8 cellular contexts compared by ENCODE assay signal in genomic region chr12:49059385-49060232, GRCh38. TPM values are rescaled to one million over a fixed set of nuclear protein-coding genes. Genes with fewer than 3 reads are reported as not detected.
DNase-seq lines count a peak whose midpoint lies in the region; ATAC-seq, FAIRE-seq and TF ChIP-seq lines count a peak whose summit lies in the region.

No MANE protein-coding gene starts in this region.

- DNase-seq in AG10803 (ENCODE audit: low read depth) (peak; percentile 15), foreskin fibroblast (peak; percentile 21 to 57), pancreas (peak in 2 of 6 donors; percentile 73 to 75), HuH-7.5 (ENCODE audit: low spot score) (no peak), mucosa of gallbladder (ENCODE audit: low spot score) (no peak)
- DNase-seq in activated CD4-positive, alpha-beta memory T cell treated with anti-CD3 and anti-CD28 coated beads, Interleukin-2, amount 10 ng/mL, durations not matched to agents 7 days and 5 days, result peak; percentile 26

- H3K4me3 Mint-ChIP-seq in activated CD4-positive, alpha-beta memory T cell treated with anti-CD3 and anti-CD28 coated beads, Interleukin-2, amount 10 ng/mL, durations not matched to agents 7 days and 5 days, result peak overlapping the region; percentile 95

- no peak for TF ChIP-seq CTCF in AG10803 (conservative IDR thresholded peaks at IDR 0.05; ENCODE audit: low read length)
- no peak for TF ChIP-seq CTCF in foreskin fibroblast (IDR thresholded peaks at IDR 0.05; ENCODE audit: low read depth, low read length)
- no peak for TF ChIP-seq CTCF in pancreas (IDR thresholded peaks at IDR 0.05)

- intact Hi-C loops in pancreas (cut with DNase I), result no loop called here

- no peaks in the 10 kb centered on the region for H3K27me3 ChIP-seq in pancreas

- H3K27me3 Mint-ChIP-seq in activated CD4-positive, alpha-beta memory T cell treated with anti-CD3 and anti-CD28 coated beads, Interleukin-2, amount 10 ng/mL, durations not matched to agents 7 days and 5 days, result no peaks in the 10 kb centered on the region

- H3K9me3 ChIP-seq in pancreas, result no peaks in the 10 kb centered on the region

- CTCF ChIA-PET in activated CD4-positive, alpha-beta memory T cell treated with anti-CD3 and anti-CD28 coated beads, Interleukin-2, amount 10 ng/mL, durations not matched to agents 7 days and 5 days (lab: Charles Lee), result interaction anchor here (0.6 to 2.8 kb wide), 6 partner anchors 10 to 287 kb away, joined by 3 to 10 read pairs (median 3); partner anchors contain the start of gene RHEBL1

- H3K27ac ChIP-seq in pancreas, result peak overlapping the region; percentile 81 to 93 (median 90)

- no peaks in the 10 kb centered on the region for H3K36me3 ChIP-seq in pancreas

- peak overlapping the region; percentile 90 for H3K4me3 ChIP-seq in AG10803 (ENCODE audit: low read length)
- H3K4me3 ChIP-seq in foreskin fibroblast (ENCODE audit: low read depth in 1 of 2, low read length in 2 of 2), result peak overlapping the region; percentile 85 to 96
- peak overlapping the region; percentile 93 to 99 (median 95) for H3K4me3 ChIP-seq in pancreas

- peak; percentile 8 for ATAC-seq in GM19023 (IDR thresholded peaks at IDR 0.05; ENCODE audit: unreplicated experiment)
- peak; percentile 20 for ATAC-seq in HG03521 (IDR thresholded peaks at IDR 0.05; ENCODE audit: unreplicated experiment)
- peak in 3 of 4 donors; percentile 3 to 34 (median 9) for ATAC-seq in pancreas

- 0% methylated on average over 61 to 74 of the region's 74 CpGs for WGBS in pancreas, 2 donors

- H3K36me3 Mint-ChIP-seq in activated CD4-positive, alpha-beta memory T cell treated with anti-CD3 and anti-CD28 coated beads, Interleukin-2, amount 10 ng/mL, durations not matched to agents 7 days and 5 days (ENCODE audit: low read depth), result peaks cover 38% of the 10 kb centered on the region

- peaks cover 9 to 35% (median 29%) of the 10 kb centered on the region in 3 donors for H3K4me1 ChIP-seq in pancreas

- POLR2A ChIA-PET in activated CD4-positive, alpha-beta memory T cell treated with anti-CD3 and anti-CD28 coated beads, Interleukin-2, amount 10 ng/mL, durations not matched to agents 7 days and 5 days (lab: Charles Lee), result interaction anchor here (0.8 to 4.2 kb wide), 10 partner anchors 9 to 263 kb away, joined by 3 to 38 read pairs (median 5); partner anchors contain the start of genes PRKAG1, RHEBL1, TROAP and TUBA1A

- peak overlapping the region; percentile 87 for H3K27ac Mint-ChIP-seq in activated CD4-positive, alpha-beta memory T cell treated with anti-CD3 and anti-CD28 coated beads, Interleukin-2, amount 10 ng/mL, durations not matched to agents 7 days and 5 days

- no peaks in the 10 kb centered on the region for H3K9me3 Mint-ChIP-seq in activated CD4-positive, alpha-beta memory T cell treated with anti-CD3 and anti-CD28 coated beads, Interleukin-2, amount 10 ng/mL, durations not matched to agents 7 days and 5 days

- no peak for FAIRE-seq in pancreas (lab: Jason Lieb, UNC)

- peaks cover 57% of the 10 kb centered on the region for H3K4me1 Mint-ChIP-seq in activated CD4-positive, alpha-beta memory T cell treated with anti-CD3 and anti-CD28 coated beads, Interleukin-2, amount 10 ng/mL, durations not matched to agents 7 days and 5 days

RNA-seq across cellular contexts. Expression of gene KMT2D, which starts 1.0 kb away (rescaled TPM):
- 10 to 100 TPM; 82.3 to 87.8 TPM for total RNA-seq in activated CD4-positive, alpha-beta memory T cell treated with anti-CD3 and anti-CD28 coated beads, Interleukin-2, amount 10 ng/mL, durations not matched to agents 7 days and 5 days
- total RNA-seq in pancreas (10 to 100 TPM; 35.8 to 53.0 (median 39.5) TPM), mucosa of gallbladder (104 TPM)
- polyA plus RNA-seq in pancreas, result 10 to 100 TPM; 20.0 to 79.3 TPM

RNA-seq across cellular contexts. Expression of gene RHEBL1, which starts 10.2 kb away (rescaled TPM):
- 10 to 100 TPM; 14.8 to 15.8 TPM for total RNA-seq in activated CD4-positive, alpha-beta memory T cell treated with anti-CD3 and anti-CD28 coated beads, Interleukin-2, amount 10 ng/mL, durations not matched to agents 7 days and 5 days
- total RNA-seq in pancreas, result under 1 TPM in 3 of 6 donors, not detected in 3; 0.14 to 0.25 (median 0.18) TPM
- polyA plus RNA-seq in pancreas, result under 1 TPM; 0.38 to 0.63 TPM
- 0.29 TPM for total RNA-seq in mucosa of gallbladder

RNA-seq across cellular contexts. Expression of gene DHH, which starts 35.0 kb away (rescaled TPM):
- under 1 TPM; 0.08 to 0.20 TPM for total RNA-seq in activated CD4-positive, alpha-beta memory T cell treated with anti-CD3 and anti-CD28 coated beads, Interleukin-2, amount 10 ng/mL, durations not matched to agents 7 days and 5 days
- total RNA-seq in pancreas, result under 1 TPM in 5 of 6 donors, not detected in 1; 0.03 to 0.53 (median 0.24) TPM
- polyA plus RNA-seq in pancreas, result under 1 TPM; 0.11 to 0.14 TPM
- 1.5 TPM for total RNA-seq in mucosa of gallbladder

RNA-seq across cellular contexts. Expression of gene PRKAG1, which starts 41.0 kb away (rescaled TPM):
- 10 to 100 TPM; 65.9 to 70.2 TPM for total RNA-seq in activated CD4-positive, alpha-beta memory T cell treated with anti-CD3 and anti-CD28 coated beads, Interleukin-2, amount 10 ng/mL, durations not matched to agents 7 days and 5 days
- 10 to 100 TPM; 18.2 to 29.8 (median 24.1) TPM for total RNA-seq in pancreas
- polyA plus RNA-seq in pancreas, result 10 to 100 TPM; 27.7 to 33.4 TPM
- 51.7 TPM for total RNA-seq in mucosa of gallbladder

RNA-seq across cellular contexts. Expression of gene LMBR1L, which starts 51.0 kb away (rescaled TPM):
- 10 to 100 TPM; 82.8 to 85.3 TPM for total RNA-seq in activated CD4-positive, alpha-beta memory T cell treated with anti-CD3 and anti-CD28 coated beads, Interleukin-2, amount 10 ng/mL, durations not matched to agents 7 days and 5 days
- total RNA-seq in pancreas (10 to 100 TPM; 12.9 to 37.6 (median 20.4) TPM), mucosa of gallbladder (53.1 TPM)
- polyA plus RNA-seq in pancreas, result 10 to 100 TPM; 46.6 to 76.5 TPM

Comparison
In these comparisons a context has a peak if more than half of its experiments do, and no peak if none do; other contexts are left out.
1. DNase-seq: peak in AG10803 (single experiment), activated CD4-positive, alpha-beta memory T cell treated with anti-CD3 and anti-CD28 coated beads, Interleukin-2, amount 10 ng/mL, durations not matched to agents 7 days and 5 days (single experiment) and foreskin fibroblast (2 of 2); none in HuH-7.5 (single experiment) and mucosa of gallbladder (single experiment).
2. RNA of gene RHEBL1, which starts 10.2 kb away (total RNA-seq): 14.8 to 15.8 TPM in activated CD4-positive, alpha-beta memory T cell treated with anti-CD3 and anti-CD28 coated beads, Interleukin-2, amount 10 ng/mL, durations not matched to agents 7 days and 5 days; 0.29 TPM in mucosa of gallbladder (single experiment) and 0.14 to 0.25 TPM in pancreas; every median in the first group is over 10 times any median in the second.
3. Peak in every context shown above with its lines, with median percentiles within 50 percentile points of each other: H3K4me3 ChIP-seq and ATAC-seq.